Comparison of ENCODE assay signal across 25 cellular contexts in the genomic region with DNA sequence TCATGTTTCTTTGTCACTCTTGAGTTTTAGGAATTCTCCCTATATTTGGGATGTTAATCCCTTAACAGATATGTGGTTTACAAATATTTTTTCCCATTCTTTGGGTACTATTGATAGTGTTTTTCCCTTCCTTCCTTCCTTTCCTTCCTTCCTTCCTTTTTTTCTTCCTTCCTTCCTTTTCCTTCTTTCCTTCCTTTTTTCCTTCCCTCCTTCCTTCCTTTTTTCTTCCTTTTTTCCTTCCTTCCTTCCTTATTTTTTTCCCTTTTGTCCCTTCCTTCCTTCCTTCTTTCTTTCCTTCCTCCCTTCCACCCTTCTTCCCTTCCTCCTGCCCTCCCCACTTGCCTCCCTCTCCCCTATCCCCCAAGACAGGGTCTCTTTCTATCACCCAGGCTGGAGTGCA.
"Had no signal": no experiment of that assay in that cellular context is flagged by ENCODE, and none has a peak within 500 bp of the region (broad histone marks: within the 10 kb centered on the region; RNA-seq: fewer than 3 reads in every experiment).

No MANE protein-coding gene starts in this region.

- ATAC-seq: effector memory CD8-positive, alpha-beta T cell; esophagus mucosa; foreskin keratinocyte; gastrocnemius medialis; gastroesophageal sphincter; heart left ventricle; heart right ventricle had no signal

- H3K36me3 ChIP-seq: colonic mucosa, esophagus muscularis mucosa, esophagus squamous epithelium, gastrocnemius medialis, gastroesophageal sphincter, heart left ventricle, heart right ventricle had no signal

- H3K4me3 Mint-ChIP-seq: dendritic cell treated with granulocyte-macrophage colony-stimulating factor and Interleukin-4, amounts not matched to agents 40 ng/mL and 50 ng/mL, for 4 days; effector memory CD8-positive, alpha-beta T cell; endodermal cell had no signal

- H3K4me3 ChIP-seq: colonic mucosa, coronary artery, dorsolateral prefrontal cortex, esophagus muscularis mucosa, esophagus squamous epithelium, gastrocnemius medialis, gastroesophageal sphincter, heart left ventricle, heart right ventricle had no signal

- H3K9me3 Mint-ChIP-seq: effector memory CD8-positive, alpha-beta T cell had no signal

- DNase-seq: colonic mucosa; cortex of kidney; dermis blood vessel endothelial cell; dorsolateral prefrontal cortex; effector CD4-positive, alpha-beta T cell; effector CD8-positive, alpha-beta T cell; effector memory CD4-positive, alpha-beta T cell; effector memory CD8-positive, alpha-beta T cell; endodermal cell; erythroblast; esophagus squamous epithelium; foreskin fibroblast; foreskin keratinocyte; foreskin melanocyte; gastrocnemius medialis; glutamatergic neuron; head of caudate nucleus; heart left ventricle; heart right ventricle had no signal

- H3K9me3 ChIP-seq: colonic mucosa, esophagus muscularis mucosa, esophagus squamous epithelium, gastrocnemius medialis, gastroesophageal sphincter had no signal

- H3K4me1 ChIP-seq: colonic mucosa, esophagus squamous epithelium, foreskin keratinocyte, gastrocnemius medialis, heart left ventricle, heart right ventricle had no signal

- H3K27ac ChIP-seq: colonic mucosa, coronary artery, dorsolateral prefrontal cortex, epithelial cell of prostate, esophagus muscularis mucosa, esophagus squamous epithelium, foreskin keratinocyte, gastrocnemius medialis, gastroesophageal sphincter, heart left ventricle, heart right ventricle had no signal

- H3K27ac Mint-ChIP-seq: dendritic cell treated with granulocyte-macrophage colony-stimulating factor and Interleukin-4, amounts not matched to agents 40 ng/mL and 50 ng/mL, for 4 days; effector memory CD8-positive, alpha-beta T cell; endodermal cell had no signal
